Comparison of ENCODE assay signal across 8 cellular contexts in the genomic region with DNA sequence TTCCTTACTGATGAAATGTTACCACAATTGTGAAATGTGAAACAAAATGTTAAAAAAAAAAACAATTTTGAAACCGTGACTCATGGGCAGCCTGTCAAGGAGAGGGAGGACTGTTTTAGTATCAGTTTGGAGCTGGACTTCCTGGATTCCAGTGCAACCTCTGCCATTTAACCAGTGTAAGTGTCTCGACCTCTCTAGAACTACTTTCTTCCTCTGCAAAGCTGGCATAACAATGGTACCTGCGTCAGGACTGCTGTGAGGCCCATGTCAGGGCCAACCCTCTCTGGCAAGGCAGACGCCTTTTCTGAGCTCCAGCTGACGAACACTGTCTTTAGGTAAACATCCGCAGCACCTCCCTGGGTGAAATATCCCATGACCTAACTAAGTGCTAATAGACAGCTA. TPM values are rescaled to one million over a fixed set of nuclear protein-coding genes. Genes with fewer than 3 reads are reported as not detected.
DNase-seq lines count a peak whose midpoint lies in the region; ATAC-seq lines count a peak whose summit lies in the region.

No MANE protein-coding gene starts in this region.

- peaks cover 16% of the 10 kb centered on the region for H3K4me1 ChIP-seq in GM23248 (ENCODE audit: insufficient read depth)

- no peaks in the 10 kb centered on the region for H3K9me3 Mint-ChIP-seq in naive thymus-derived CD8-positive, alpha-beta T cell
- H3K9me3 Mint-ChIP-seq in activated CD4-positive, alpha-beta T cell treated with anti-CD3 and anti-CD28 coated beads, Interleukin-2, amount 10 ng/mL, durations not matched to agents 7 days and 5 days: no peaks in the 10 kb centered on the region

- H3K27ac ChIP-seq in GM23248: peak overlapping the region; percentile 82

- H3K4me2 ChIP-seq in GM23248 (ENCODE audit: unreplicated experiment): peak overlapping the region; percentile 53

- H3K79me2 ChIP-seq in GM23248 (ENCODE audit: insufficient read depth): peaks cover 46% of the 10 kb centered on the region

- H3K9me3 ChIP-seq in GM23248 (ENCODE audit: low read depth): no peaks in the 10 kb centered on the region
- H3K9me3 ChIP-seq in MG63: no peaks in the 10 kb centered on the region

- POLR2A ChIA-PET in naive thymus-derived CD8-positive, alpha-beta T cell (lab: Charles Lee): no interaction called here
- POLR2A ChIA-PET in activated CD4-positive, alpha-beta T cell treated with anti-CD3 and anti-CD28 coated beads, Interleukin-2, amount 10 ng/mL, durations not matched to agents 7 days and 5 days (lab: Charles Lee): no interaction called here

- no peaks in the 10 kb centered on the region for H4K20me1 ChIP-seq in GM23248 (ENCODE audit: insufficient read depth)

- no peaks in the 10 kb centered on the region for H3K27me3 Mint-ChIP-seq in naive thymus-derived CD8-positive, alpha-beta T cell
- no peaks in the 10 kb centered on the region for H3K27me3 Mint-ChIP-seq in activated CD4-positive, alpha-beta T cell treated with anti-CD3 and anti-CD28 coated beads, Interleukin-2, amount 10 ng/mL, durations not matched to agents 7 days and 5 days

- peaks cover 0 to 91% (median 23%) of the 10 kb centered on the region in 3 donors for H3K36me3 Mint-ChIP-seq in naive thymus-derived CD8-positive, alpha-beta T cell
- peaks cover 24% of the 10 kb centered on the region for H3K36me3 Mint-ChIP-seq in activated CD4-positive, alpha-beta T cell treated with anti-CD3 and anti-CD28 coated beads, Interleukin-2, amount 10 ng/mL, durations not matched to agents 7 days and 5 days (ENCODE audit: low read depth)

- WGBS in GM23248 (ENCODE audit: low coverage in 1 of 2, low lambda C conversion rate in 2 of 2, missing lambda C conversion rate in 2 of 2), 2 experiments: 55 to 59% methylated on average over 6 of the region's 6 CpGs

- H3K4me3 ChIP-seq in GM23248 (peak overlapping the region; percentile 16; the same call in 1 of the 2 replicates), skeletal muscle cell (ENCODE audit: low read depth, low read length) (no peak overlapping the region), MG63 (no peak overlapping the region)

- ATAC-seq in naive thymus-derived CD8-positive, alpha-beta T cell: no peak

- H3K4me1 Mint-ChIP-seq in naive thymus-derived CD8-positive, alpha-beta T cell: peaks cover 0 to 1% (median 0%) of the 10 kb centered on the region in 4 donors
- H3K4me1 Mint-ChIP-seq in activated CD4-positive, alpha-beta T cell treated with anti-CD3 and anti-CD28 coated beads, Interleukin-2, amount 10 ng/mL, durations not matched to agents 7 days and 5 days: no peaks in the 10 kb centered on the region

- in situ Hi-C loops in GM23248 (cut with MboI): no loop called here

- H3K36me3 ChIP-seq in GM23248 (ENCODE audit: low read depth) (peaks cover 43% of the 10 kb centered on the region), MG63 (peaks cover 79% of the 10 kb centered on the region)

- H3K9me2 ChIP-seq in GM23248 (ENCODE audit: insufficient read depth): no peaks in the 10 kb centered on the region

- H3K27ac Mint-ChIP-seq in naive thymus-derived CD8-positive, alpha-beta T cell: peak overlapping the region in 3 of 10 donors; percentile 32 to 82 (median 81)
- no peak overlapping the region for H3K27ac Mint-ChIP-seq in activated CD4-positive, alpha-beta T cell treated with anti-CD3 and anti-CD28 coated beads, Interleukin-2, amount 10 ng/mL, durations not matched to agents 7 days and 5 days

- CTCF ChIA-PET in activated CD4-positive, alpha-beta T cell treated with anti-CD3 and anti-CD28 coated beads, Interleukin-2, amount 10 ng/mL, durations not matched to agents 7 days and 5 days (lab: Charles Lee): interaction anchor here (0.7 to 2.1 kb wide), 3 partner anchors 9 to 87 kb away, joined by 3 to 7 read pairs (median 3); no protein-coding TSS in a partner anchor

- H2AFZ ChIP-seq in GM23248: peak overlapping the region; percentile 11; the same call in 1 of the 2 replicates

- no peak overlapping the region for H3K4me3 Mint-ChIP-seq in naive thymus-derived CD8-positive, alpha-beta T cell
- H3K4me3 Mint-ChIP-seq in activated CD4-positive, alpha-beta T cell treated with anti-CD3 and anti-CD28 coated beads, Interleukin-2, amount 10 ng/mL, durations not matched to agents 7 days and 5 days: no peak overlapping the region

- H3F3A ChIP-seq in GM23248 (ENCODE audit: insufficient read depth): peaks cover 22% of the 10 kb centered on the region

- H3K9ac ChIP-seq in GM23248: peak overlapping the region; percentile 55; the same call in 1 of the 2 replicates

- H3K27me3 ChIP-seq in GM23248 (replicated peaks; ENCODE audit: insufficient read depth): no peaks in the 10 kb centered on the region
- no peaks in the 10 kb centered on the region for H3K27me3 ChIP-seq in MG63

- DNase-seq in GM23248 (peak; percentile 84), SIG-M5 (lab: John Stamatoyannopoulos, UW) (peak; percentile 52), fibroblast of peridontal ligament (ENCODE audit: extremely low read depth) (peak; percentile 93), skeletal muscle cell (ENCODE audit: low read depth) (peak; percentile 47), cerebellum (ENCODE audit: low spot score) (no peak), MG63 (no peak)
- DNase-seq in naive thymus-derived CD8-positive, alpha-beta T cell: no peak
- no peak for DNase-seq in activated CD4-positive, alpha-beta T cell treated with anti-CD3 and anti-CD28 coated beads, Interleukin-2, amount 10 ng/mL, durations not matched to agents 7 days and 5 days

RNA-seq across cellular contexts. Expression of a gene that starts 20.9 kb away (rescaled TPM):
- total RNA-seq in GM23248 (2014; rRNA removed; shearing (Covaris generic)): 15.7 and 20.4 TPM in 2 replicates
- 4.6 and 4.9 TPM in 2 replicates for polyA plus RNA-seq in GM23248 (2016; fragmentation: Nextera tagmentation; extraction: Ambion mirVana)
- 20.6 TPM for total RNA-seq in cerebellum
- 14.1 and 15.9 TPM in 2 replicates for total RNA-seq in MG63 (2014; rRNA removed; shearing (Covaris generic); ENCODE audit: low replicate concordance)
- total RNA-seq in naive thymus-derived CD8-positive, alpha-beta T cell: 10 to 100 TPM; 20.6 to 22.7 TPM
- 1 to 10 TPM; 2.2 to 5.6 (median 2.8) TPM for polyA plus RNA-seq in naive thymus-derived CD8-positive, alpha-beta T cell
- 10 to 100 TPM; 16.3 to 16.9 TPM for total RNA-seq in activated CD4-positive, alpha-beta T cell treated with anti-CD3 and anti-CD28 coated beads, Interleukin-2, amount 10 ng/mL, durations not matched to agents 7 days and 5 days

RNA-seq across cellular contexts. Expression of a gene that starts 40.6 kb away (rescaled TPM):
- 0.89 and 2.2 TPM in 2 replicates for total RNA-seq in GM23248 (2014; rRNA removed; shearing (Covaris generic))
- 1.3 and 1.9 TPM in 2 replicates for polyA plus RNA-seq in GM23248 (2016; fragmentation: Nextera tagmentation; extraction: Ambion mirVana)
- 7.6 TPM for total RNA-seq in cerebellum
- not detected in 2 replicates for total RNA-seq in MG63 (2014; rRNA removed; shearing (Covaris generic); ENCODE audit: low replicate concordance)
- total RNA-seq in naive thymus-derived CD8-positive, alpha-beta T cell: 10 to 100 TPM; 14.4 to 18.1 TPM
- 10 to 100 TPM; 11.2 to 14.9 (median 14.3) TPM for polyA plus RNA-seq in naive thymus-derived CD8-positive, alpha-beta T cell
- total RNA-seq in activated CD4-positive, alpha-beta T cell treated with anti-CD3 and anti-CD28 coated beads, Interleukin-2, amount 10 ng/mL, durations not matched to agents 7 days and 5 days: 1 to 10 TPM; 4.8 to 5.4 TPM

Comparison
In these comparisons a context has a peak if more than half of its experiments do, and no peak if none do; other contexts are left out.
1. DNase-seq: peak in GM23248 (single experiment), SIG-M5 (single experiment), fibroblast of peridontal ligament (single experiment) and skeletal muscle cell (single experiment); none in cerebellum (single experiment), MG63 (single experiment), naive thymus-derived CD8-positive, alpha-beta T cell (0 of 10) and activated CD4-positive, alpha-beta T cell treated with anti-CD3 and anti-CD28 coated beads, Interleukin-2, amount 10 ng/mL, durations not matched to agents 7 days and 5 days (single experiment).